14 cellular contexts compared by ENCODE assay signal in the genomic region with DNA sequence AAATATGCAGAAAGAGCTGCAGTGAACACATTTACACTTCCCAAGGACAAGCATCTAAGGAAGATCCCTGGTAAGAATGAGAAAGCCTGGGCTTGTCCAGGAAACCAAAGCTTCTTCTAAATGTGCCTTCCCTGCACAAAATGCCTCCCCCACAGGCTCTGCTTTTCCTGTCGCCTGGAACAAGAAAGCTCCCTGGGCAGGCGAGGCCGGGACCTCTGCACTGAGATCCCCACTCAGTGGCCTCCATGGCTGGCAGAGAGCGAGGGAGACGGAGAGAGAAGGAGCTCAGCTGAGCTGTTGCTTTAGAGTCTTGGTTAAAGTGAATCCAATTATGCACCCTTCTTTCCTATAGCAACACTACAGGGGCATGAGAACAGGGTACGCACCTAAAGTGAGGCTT.
A peak's percentile ranks its signal among the peaks of the same experiment; 100 is the strongest.
DNase-seq lines count a peak whose midpoint lies in the region; ATAC-seq, FAIRE-seq and TF ChIP-seq lines count a peak whose summit lies in the region.
"Had no signal": no experiment of that assay in that cellular context is flagged by ENCODE, and none has a peak within 500 bp of the region (broad histone marks: within the 10 kb centered on the region; RNA-seq: fewer than 3 reads in every experiment).

No MANE protein-coding gene starts in this region.

- no peaks in the 10 kb centered on the region for H3K9me3 ChIP-seq in stomach

- no peaks in the 10 kb centered on the region for H3K27me3 Mint-ChIP-seq in mesothelial cell of epicardium (ENCODE audit: low read depth)
- H3K27me3 Mint-ChIP-seq: activated naive CD8-positive, alpha-beta T cell treated with anti-CD3 and anti-CD28 coated beads for 36 hours had no signal

- H3K36me3 Mint-ChIP-seq in mesothelial cell of epicardium, result peaks cover 24% of the 10 kb centered on the region

- TF ChIP-seq CTCF in NB4 (IDR thresholded peaks at IDR 0.05; ENCODE audit: low read depth, low read length), result no peak
- no peak for TF ChIP-seq CTCF in coronary artery (IDR thresholded peaks at IDR 0.05)
- TF ChIP-seq CTCF in mesothelial cell of epicardium (IDR thresholded peaks at IDR 0.05; ENCODE audit: unreplicated experiment), result no peak
- no peak for TF ChIP-seq CTCF in stomach (IDR thresholded peaks at IDR 0.05)

- DNase-seq in NB4 (ENCODE audit: low read depth) (no peak), coronary artery (ENCODE audit: low spot score) (no peak), mesothelial cell of epicardium (ENCODE audit: low spot score in 2 of 2, unreplicated experiment in 2 of 2) (no peak), stomach (no peak), GM12891 (ENCODE audit: insufficient read length, low spot score) (no peak), NCI-H1436 (lab: John Stamatoyannopoulos, UW) (no peak), NCI-H345 (lab: John Stamatoyannopoulos, UW) (no peak)
- DNase-seq: activated CD8-positive, alpha-beta memory T cell treated with anti-CD3 and anti-CD28 coated beads, Interleukin-2, amount 50 U/mL, for 48 hours; activated naive CD8-positive, alpha-beta T cell treated with anti-CD3 and anti-CD28 coated beads for 36 hours; NCI-H524 treated with DMSO at 0.1 percent for 48 hours; SHP77; stimulated activated CD4-positive, alpha-beta T cell treated with anti-CD3 and anti-CD28 coated beads, Interleukin-15, amount 100 ng/mL, for 24 hours had no signal

- peaks cover 0 to 4% (median 0%) of the 10 kb centered on the region in 4 donors for H3K36me3 ChIP-seq in stomach

- H3K4me1 Mint-ChIP-seq in mesothelial cell of epicardium, result peaks cover 40% of the 10 kb centered on the region

- no peaks in the 10 kb centered on the region for H3K27me3 ChIP-seq in stomach

- peak overlapping the region; percentile 30 for H3K27ac Mint-ChIP-seq in mesothelial cell of epicardium
- H3K27ac Mint-ChIP-seq: activated naive CD8-positive, alpha-beta T cell treated with anti-CD3 and anti-CD28 coated beads for 36 hours had no signal

- 80 to 86% (median 85%) methylated on average over 6 of the region's 6 CpGs for WGBS in stomach, 5 donors

- H3K4me1 ChIP-seq in stomach, result peaks cover 29 to 46% (median 40%) of the 10 kb centered on the region in 4 donors

- ATAC-seq in HG02678 (IDR thresholded peaks at IDR 0.05; ENCODE audit: unreplicated experiment), result no peak

- H3K4me3 ChIP-seq in NB4 (ENCODE audit: low read depth, low read length) (peak overlapping the region; percentile 6), coronary artery (peak overlapping the region; percentile 58), stomach (peak overlapping the region in 1 of 4 donors; percentile 10)

- intact Hi-C loops in stomach (cut with DNase I; ENCODE audit: low total_unique reads), result no loop called here

- no peaks in the 10 kb centered on the region for H3K9me3 Mint-ChIP-seq in mesothelial cell of epicardium
- H3K9me3 Mint-ChIP-seq: activated naive CD8-positive, alpha-beta T cell treated with anti-CD3 and anti-CD28 coated beads for 36 hours had no signal

- H3K27ac ChIP-seq in coronary artery, result peak overlapping the region; percentile 89 to 95
- peak overlapping the region; percentile 37 to 88 (median 83) for H3K27ac ChIP-seq in stomach
- H3K27ac ChIP-seq: C4-2B had no signal

- TF ChIP-seq POLR2A in NB4 (IDR thresholded peaks at IDR 0.05; ENCODE audit: extremely low read depth, insufficient read length), result no peak
- TF ChIP-seq POLR2A in stomach (IDR thresholded peaks at IDR 0.05), result no peak
- TF ChIP-seq POLR2A in GM12891 (IDR thresholded peaks at IDR 0.05; ENCODE audit: low read depth, low read length), result no peak

- no peak for FAIRE-seq in GM12891 (lab: Jason Lieb, UNC)

- H3K4me3 Mint-ChIP-seq in mesothelial cell of epicardium, result no peak overlapping the region
- H3K4me3 Mint-ChIP-seq: activated naive CD8-positive, alpha-beta T cell treated with anti-CD3 and anti-CD28 coated beads for 36 hours had no signal

- TF ChIP-seq EP300 in stomach (IDR thresholded peaks at IDR 0.05), result no peak

TF ChIP-seq in GM12891, 5 proteins besides CTCF, POLR2A, EP300 and RAD21:
- TF ChIP-seq POLR2AphosphoS5 (IDR thresholded peaks at IDR 0.05; ENCODE audit: low read depth, low read length) (no peak), PAX5 (IDR thresholded peaks at IDR 0.05; ENCODE audit: insufficient read depth, low read length, severe bottlenecking) (no peak), POU2F2 (IDR thresholded peaks at IDR 0.05; ENCODE audit: low read depth, low read length) (no peak)
TF ChIP-seq in GM12891: peak in this region for 0.
